In genomic region chr17:21671871-21672270, GRCh38 we compare ENCODE assay signal across 12 cellular contexts. TPM values are rescaled to one million over a fixed set of nuclear protein-coding genes. Genes with fewer than 3 reads are reported as not detected.
A peak's percentile ranks its signal among the peaks of the same experiment; 100 is the strongest.
DNase-seq lines count a peak whose midpoint lies in the region; TF ChIP-seq lines count a peak whose summit lies in the region.
"Not testable (repeated sequence)": the region's sequence is repeated elsewhere in the genome, so short reads cannot be mapped to it uniquely, and the experiment has no call there.
"Had no signal": no experiment of that assay in that cellular context is flagged by ENCODE, and none has a peak within 500 bp of the region (broad histone marks: within the 10 kb centered on the region; RNA-seq: fewer than 3 reads in every experiment).

No MANE protein-coding gene starts in this region.

- not testable (repeated sequence) for H3K4me1 Mint-ChIP-seq in endothelial cell (ENCODE audit: unreplicated experiment)

- intact Hi-C loops in posterior vena cava (cut with DNase I), result not testable (repeated sequence)

- TF ChIP-seq CTCF in endothelial cell (IDR thresholded peaks at IDR 0.05; ENCODE audit: unreplicated experiment), result not testable (repeated sequence)

- peaks cover 30% of the 10 kb centered on the region for H3K27me3 Mint-ChIP-seq in endothelial cell (ENCODE audit: unreplicated experiment)

- peaks cover 29% of the 10 kb centered on the region for H3K36me3 Mint-ChIP-seq in endothelial cell (ENCODE audit: low read depth, unreplicated experiment)

- not testable (repeated sequence) for H3K79me2 ChIP-seq in Karpas-422 (ENCODE audit: low read length)

- peaks cover 90% of the 10 kb centered on the region for H3K4me1 ChIP-seq in BLaER1
- not testable (repeated sequence) for H3K4me1 ChIP-seq in Karpas-422 (ENCODE audit: low read length)

- DNase-seq in Karpas-422, result peak; percentile 16
- not testable (repeated sequence) for DNase-seq in endothelial cell (ENCODE audit: low spot score)
- DNase-seq in mesenteric fat pad (ENCODE audit: low spot score), result peak; percentile 43
- peak; percentile 19 for DNase-seq in posterior vena cava (ENCODE audit: low spot score)
- DNase-seq in ureter (ENCODE audit: low spot score), result peak; percentile 27

- H3K9me2 ChIP-seq in Karpas-422 (replicated peaks; ENCODE audit: insufficient read depth, low read length), result not testable (repeated sequence)

- H3K4me3 ChIP-seq in BLaER1; Karpas-422 (ENCODE audit: low read length): not testable (repeated sequence)

- H4K20me1 ChIP-seq in BLaER1; Karpas-422 (ENCODE audit: insufficient read depth, low read depth, low read length): not testable (repeated sequence)

- H2AFZ ChIP-seq in Karpas-422 (ENCODE audit: low read length), result not testable (repeated sequence)

- H3K27ac Mint-ChIP-seq in endothelial cell (ENCODE audit: unreplicated experiment), result peak overlapping the region; percentile 76

- H3K27me3 ChIP-seq in BLaER1; Karpas-422 (ENCODE audit: low read length): not testable (repeated sequence)

- peak overlapping the region; percentile 67 for H3K27ac ChIP-seq in BLaER1
- not testable (repeated sequence) for H3K27ac ChIP-seq in Karpas-422 (ENCODE audit: low read length)

- H3K4me3 Mint-ChIP-seq in endothelial cell (ENCODE audit: unreplicated experiment), result not testable (repeated sequence)

- H3K9ac ChIP-seq in BLaER1; Karpas-422 (ENCODE audit: low read length): not testable (repeated sequence)

- H3K9me3 Mint-ChIP-seq in endothelial cell (ENCODE audit: unreplicated experiment), result peaks cover 47% of the 10 kb centered on the region

- peak overlapping the region; percentile 92 for H3K4me2 ChIP-seq in BLaER1
- not testable (repeated sequence) for H3K4me2 ChIP-seq in Karpas-422 (ENCODE audit: low read depth, low read length, poor library complexity, severe bottlenecking)

- not testable (repeated sequence) for H3K36me3 ChIP-seq in BLaER1; Karpas-422 (ENCODE audit: insufficient read depth, low read length)

- H3K9me3 ChIP-seq in BLaER1, result peaks cover 14% of the 10 kb centered on the region
- H3K9me3 ChIP-seq in Karpas-422 (ENCODE audit: low read length), result not testable (repeated sequence)

RNA-seq across cellular contexts. Expression of gene KCNJ18, which starts 20.5 kb away (rescaled TPM):
- total RNA-seq in Karpas-422 (2014; rRNA removed; shearing (Covaris generic); ENCODE audit: low replicate concordance), result not detected in 2 replicates
- total RNA-seq in endothelial cell (ENCODE audit: unreplicated experiment) (not detected), mesenteric fat pad (not detected), posterior vena cava (not detected), ureter (not detected)
- total RNA-seq: A172; B cell; Caco-2; Calu3; CD4-positive, alpha-beta T cell; CD8-positive, alpha-beta T cell had no signal
